In genomic region chr6:71391126-71391525, GRCh38 we compare ENCODE assay signal across 18 cellular contexts.
DNase-seq lines count a peak whose midpoint lies in the region; ATAC-seq, FAIRE-seq and TF ChIP-seq lines count a peak whose summit lies in the region.
"Had no signal": no experiment of that assay in that cellular context is flagged by ENCODE, and none has a peak within 500 bp of the region (broad histone marks: within the 10 kb centered on the region; RNA-seq: fewer than 3 reads in every experiment).

No MANE protein-coding gene starts in this region.

- no CpG with 5 or more reads among the region's 1 CpG for WGBS in right lobe of liver (ENCODE audit: insufficient coverage, low coverage, low lambda C conversion rate, missing lambda C conversion rate)
- WGBS in HepG2 (ENCODE audit: low lambda C conversion rate): 50% methylated on average over 1 of the region's 1 CpG
- WGBS in K562 (ENCODE audit: insufficient coverage, low coverage, missing lambda C conversion rate): 0% methylated on average over 1 of the region's 1 CpG

- H3K4me3 ChIP-seq in right lobe of liver (no peak overlapping the region), HepG2 (replicated peaks in 1 of 3; ENCODE audit: insufficient read depth in 1 of 3, low read depth in 2 of 3, low read length in 3 of 3) (no peak overlapping the region), K562 (no peak overlapping the region)

- BruUV-seq in HepG2 (replicated peaks; lab: Mats Ljungman, UMichigan) (no TSS peak), K562 (replicated peaks; lab: Mats Ljungman, UMichigan) (no TSS peak)

- H3K4me1 Mint-ChIP-seq in nephron progenitor cell: peaks cover 45% of the 10 kb centered on the region
- H3K4me1 Mint-ChIP-seq: CD14-positive monocyte had no signal

- H3K27me3 Mint-ChIP-seq in nephron progenitor cell (ENCODE audit: low read depth, poor library complexity): peaks cover 4% of the 10 kb centered on the region

- no peaks in the 10 kb centered on the region for H3K36me3 Mint-ChIP-seq in nephron progenitor cell (ENCODE audit: low read depth)
- H3K36me3 Mint-ChIP-seq: CD14-positive monocyte had no signal

- H3K27me3 ChIP-seq in right lobe of liver (no peaks in the 10 kb centered on the region), HepG2 (ENCODE audit: control insufficient read depth in 1 of 2, insufficient read depth in 2 of 2, low read length in 2 of 2) (no peaks in the 10 kb centered on the region), K562 (ENCODE audit: control insufficient read depth in 2 of 2, insufficient read depth in 2 of 2, low read length in 2 of 2) (no peaks in the 10 kb centered on the region)

- H3K36me3 ChIP-seq in right lobe of liver (no peaks in the 10 kb centered on the region), HepG2 (replicated peaks in 1 of 2; ENCODE audit: control insufficient read depth in 1 of 2, insufficient read depth in 2 of 2, low read length in 2 of 2) (no peaks in the 10 kb centered on the region), K562 (ENCODE audit: control insufficient read depth, insufficient read depth, low read length) (no peaks in the 10 kb centered on the region)

- ATAC-seq in right lobe of liver (peak; percentile 10 to 39 (median 29)), HepG2 (no peak), K562 (no peak), GM21717 (IDR thresholded peaks at IDR 0.05; ENCODE audit: unreplicated experiment) (no peak), GM18502 (IDR thresholded peaks at IDR 0.05; ENCODE audit: poor library complexity, unreplicated experiment) (no peak), HG02981 (IDR thresholded peaks at IDR 0.05; ENCODE audit: unreplicated experiment) (no peak)

- H3K9ac ChIP-seq in HepG2 (ENCODE audit: insufficient read depth, low read depth, low read length) (no peak overlapping the region), K562 (ENCODE audit: insufficient read depth in 1 of 2, low read depth in 2 of 2, low read length in 2 of 2) (no peak overlapping the region)

- no peaks in the 10 kb centered on the region for H4K20me1 ChIP-seq in HepG2 (ENCODE audit: insufficient read depth, low read length)
- no peaks in the 10 kb centered on the region for H4K20me1 ChIP-seq in K562 (replicated peaks; ENCODE audit: control insufficient read depth, insufficient read depth, low read length)

- H3K4me3 Mint-ChIP-seq in nephron progenitor cell: no peak overlapping the region
- H3K4me3 Mint-ChIP-seq: CD14-positive monocyte had no signal

- H3K9me1 ChIP-seq in K562 (ENCODE audit: control insufficient read depth, insufficient read depth, low read length): no peaks in the 10 kb centered on the region

- TF ChIP-seq CTCF in right lobe of liver (IDR thresholded peaks at IDR 0.05) (no peak), HepG2 (CRISPR knock-in tag; IDR thresholded peaks at IDR 0.05) (no peak), K562 (IDR thresholded peaks at IDR 0.05 in 2 of 3, conservative IDR thresholded peaks at IDR 0.05 in 1 of 3; ENCODE audit: insufficient read depth in 2 of 3, low read depth in 1 of 3, low read length in 3 of 3) (no peak), nephron progenitor cell (IDR thresholded peaks at IDR 0.05) (no peak), GM13976 (IDR thresholded peaks at IDR 0.05; ENCODE audit: borderline replicate concordance, control extremely low read depth, extremely low read depth, insufficient read depth, missing control alignments) (no peak)

- CTCF ChIA-PET in HepG2 (lab: Yijun Ruan, JAX; ENCODE audit: low intra/inter-chr PET ratio, low total read pairs): no interaction called here
- CTCF ChIA-PET in K562 (lab: Yijun Ruan, JAX; ENCODE audit: low intra/inter-chr PET ratio): interaction anchor here (0.6 to 0.7 kb wide), 2 partner anchors 11 to 983 kb away, joined by 3 to 4 read pairs; no protein-coding TSS in a partner anchor

- TF ChIP-seq RAD21 in HepG2 (CRISPR knock-in tag; IDR thresholded peaks at IDR 0.05): no peak
- TF ChIP-seq RAD21 in K562 (CRISPR knock-in tag; conservative IDR thresholded peaks at IDR 0.05 in 1 of 2, IDR thresholded peaks at IDR 0.05 in 1 of 2): no peak

- no peak for TF ChIP-seq EP300 in HepG2 (IDR thresholded peaks at IDR 0.05; ENCODE audit: low read depth in 2 of 2, low read length in 2 of 2)
- TF ChIP-seq EP300 in HepG2 (CRISPR knock-in tag; IDR thresholded peaks at IDR 0.05; ENCODE audit: borderline replicate concordance): no peak
- no peak for TF ChIP-seq EP300 in K562 (IDR thresholded peaks at IDR 0.05; ENCODE audit: low read length)

- intact Hi-C loops in right lobe of liver (cut with DNase I): no loop called here
- intact Hi-C loops in HepG2 (cut with micrococcal nuclease; ENCODE audit: unreplicated experiment): no loop called here
- intact Hi-C loops in K562 (cut with micrococcal nuclease): no loop called here

- H3K79me2 ChIP-seq in HepG2 (ENCODE audit: insufficient read depth, low read length) (no peaks in the 10 kb centered on the region), K562 (ENCODE audit: control insufficient read depth, insufficient read depth, low read length) (no peaks in the 10 kb centered on the region)

- FAIRE-seq in HepG2 (lab: Jason Lieb, UNC): no peak
- FAIRE-seq in K562 (lab: Jason Lieb, UNC): no peak
- FAIRE-seq: RCC 7860 had no signal

- POLR2A ChIA-PET in HepG2 (lab: Yijun Ruan, JAX) (no interaction called here), K562 (lab: Yijun Ruan, JAX) (no interaction called here)

- in situ Hi-C loops in HepG2 (cut with HindIII; ENCODE audit: extremely low pct_ligation_motif_present, low pct_unique_long_range_greater_than_20kb) (loop anchor here (25.0 kb wide), 1 partner anchor 696 kb away; no protein-coding TSS in a partner anchor), K562 (cut with MboI) (no loop called here), GM13976 (cut with MboI; ENCODE audit: low sequenced_read_pairs, unreplicated experiment) (loop anchor here (25.0 kb wide), 1 partner anchor 696 kb away; no protein-coding TSS in a partner anchor)

- no peaks in the 10 kb centered on the region for H3K9me3 Mint-ChIP-seq in nephron progenitor cell
- H3K9me3 Mint-ChIP-seq: CD14-positive monocyte had no signal

- H3K4me2 ChIP-seq in HepG2 (ENCODE audit: low read depth, low read length) (no peak overlapping the region), K562 (ENCODE audit: insufficient read depth, low read length) (no peak overlapping the region)

- TF ChIP-seq POLR2A in right lobe of liver (IDR thresholded peaks at IDR 0.05) (no peak), HepG2 (IDR thresholded peaks at IDR 0.05; ENCODE audit: insufficient read depth in 1 of 2, low read depth in 2 of 2, low read length in 2 of 2) (no peak), K562 (conservative IDR thresholded peaks at IDR 0.05) (no peak)

- peak overlapping the region; percentile 7 for H3K27ac Mint-ChIP-seq in nephron progenitor cell
- H3K27ac Mint-ChIP-seq: CD14-positive monocyte had no signal

- H3K9me3 ChIP-seq in right lobe of liver (no peaks in the 10 kb centered on the region), HepG2 (ENCODE audit: low read length) (no peaks in the 10 kb centered on the region), K562 (replicated peaks; ENCODE audit: control insufficient read depth, insufficient read depth, low read depth, low read length) (no peaks in the 10 kb centered on the region)

- no peak overlapping the region for H3K27ac ChIP-seq in right lobe of liver
- H3K27ac ChIP-seq in HepG2 (ENCODE audit: extremely low read length, insufficient read depth, low read length): no peak overlapping the region
- H3K27ac ChIP-seq in K562 (ENCODE audit: extremely low read depth, low read depth, low read length): no peak overlapping the region

- H2AFZ ChIP-seq in HepG2 (ENCODE audit: low read length) (no peak overlapping the region), K562 (ENCODE audit: low read depth, low read length) (no peak overlapping the region)

- no peak for DNase-seq in right lobe of liver
- no peak for DNase-seq in HepG2 (ENCODE audit: low spot score)
- no peak for DNase-seq in K562 (ENCODE audit: extremely low read depth in 1 of 4, low spot score in 3 of 4)
- DNase-seq in nephron progenitor cell: no peak
- DNase-seq in GM13976 (ENCODE audit: low spot score): no peak
- DNase-seq: DMS 273 treated with DMSO at 0.1 percent for 48 hours, GDM1, HCEC 1CT, KBM-7, NCI-H1105 treated with DMSO at 0.1 percent for 48 hours, NCI-H1694, NCI-H2081 treated with DMSO at 0.1 percent for 48 hours, SHP77 had no signal

- H3K4me1 ChIP-seq in right lobe of liver: peaks cover 0 to 51% (median 19%) of the 10 kb centered on the region in 4 donors
- no peaks in the 10 kb centered on the region for H3K4me1 ChIP-seq in HepG2 (ENCODE audit: insufficient read depth, low read length)
- no peaks in the 10 kb centered on the region for H3K4me1 ChIP-seq in K562 (replicated peaks in 1 of 2; ENCODE audit: control insufficient read depth in 2 of 2, insufficient read depth in 2 of 2, low read length in 2 of 2)

TF ChIP-seq in HepG2, 621 proteins besides CTCF, POLR2A, EP300 and RAD21 (continues in another document):
- no peak for TF ChIP-seq STAG1 (CRISPR knock-in tag; IDR thresholded peaks at IDR 0.05)
- TF ChIP-seq IRX3 (CRISPR knock-in tag; IDR thresholded peaks at IDR 0.05; ENCODE audit: borderline replicate concordance, low read depth): no peak
- TF ChIP-seq THRA (CRISPR knock-in tag; IDR thresholded peaks at IDR 0.05; ENCODE audit: borderline replicate concordance): no peak

TF ChIP-seq in K562, 482 proteins besides CTCF, POLR2A, EP300 and RAD21:
- TF ChIP-seq KDM1A (IDR thresholded peaks at IDR 0.05): peak; percentile 69 to 75; a peak in 3 of 4 replicates
- TF ChIP-seq CBFA2T3 (IDR thresholded peaks at IDR 0.05): peak; percentile 59
- peak in 1 of 2 experiments; percentile 45; a peak in 1 of 4 replicates for TF ChIP-seq RCOR1 (IDR thresholded peaks at IDR 0.05; ENCODE audit: borderline replicate concordance in 1 of 2, low read depth in 2 of 2, low read length in 2 of 2)
- TF ChIP-seq USF2 (CRISPR knock-in tag; IDR thresholded peaks at IDR 0.05): no peak
- 0 out of 2 replicates have a peak, but pooled peaks have one; percentile 15 for TF ChIP-seq TCF3 (CRISPR knock-in tag; IDR thresholded peaks at IDR 0.05)

Comparison
In these comparisons a context has a peak if more than half of its experiments do, and no peak if none do; other contexts are left out.
1. ATAC-seq: peak in right lobe of liver (4 of 4); none in HepG2 (single experiment), K562 (single experiment), GM21717 (single experiment), GM18502 (single experiment) and HG02981 (single experiment).